Comparison of ENCODE assay signal across 6 cellular contexts in genomic region chr9:60969988-60970668, GRCh38. TPM values are rescaled to one million over a fixed set of nuclear protein-coding genes. Genes with fewer than 3 reads are reported as not detected.
"Had no signal": no experiment of that assay in that cellular context is flagged by ENCODE, and none has a peak within 500 bp of the region (broad histone marks: within the 10 kb centered on the region; RNA-seq: fewer than 3 reads in every experiment).

No MANE protein-coding gene starts in this region.

RNA-seq across cellular contexts. Expression of gene SPATA31A5, which starts 55.9 kb away (rescaled TPM):
- total RNA-seq: HepG2, HT-29, HT1080, IMR-90, K562 had no signal
- polyA plus RNA-seq: HepG2, IgD-negative memory B cell, IMR-90 had no signal
